In the genomic region with DNA sequence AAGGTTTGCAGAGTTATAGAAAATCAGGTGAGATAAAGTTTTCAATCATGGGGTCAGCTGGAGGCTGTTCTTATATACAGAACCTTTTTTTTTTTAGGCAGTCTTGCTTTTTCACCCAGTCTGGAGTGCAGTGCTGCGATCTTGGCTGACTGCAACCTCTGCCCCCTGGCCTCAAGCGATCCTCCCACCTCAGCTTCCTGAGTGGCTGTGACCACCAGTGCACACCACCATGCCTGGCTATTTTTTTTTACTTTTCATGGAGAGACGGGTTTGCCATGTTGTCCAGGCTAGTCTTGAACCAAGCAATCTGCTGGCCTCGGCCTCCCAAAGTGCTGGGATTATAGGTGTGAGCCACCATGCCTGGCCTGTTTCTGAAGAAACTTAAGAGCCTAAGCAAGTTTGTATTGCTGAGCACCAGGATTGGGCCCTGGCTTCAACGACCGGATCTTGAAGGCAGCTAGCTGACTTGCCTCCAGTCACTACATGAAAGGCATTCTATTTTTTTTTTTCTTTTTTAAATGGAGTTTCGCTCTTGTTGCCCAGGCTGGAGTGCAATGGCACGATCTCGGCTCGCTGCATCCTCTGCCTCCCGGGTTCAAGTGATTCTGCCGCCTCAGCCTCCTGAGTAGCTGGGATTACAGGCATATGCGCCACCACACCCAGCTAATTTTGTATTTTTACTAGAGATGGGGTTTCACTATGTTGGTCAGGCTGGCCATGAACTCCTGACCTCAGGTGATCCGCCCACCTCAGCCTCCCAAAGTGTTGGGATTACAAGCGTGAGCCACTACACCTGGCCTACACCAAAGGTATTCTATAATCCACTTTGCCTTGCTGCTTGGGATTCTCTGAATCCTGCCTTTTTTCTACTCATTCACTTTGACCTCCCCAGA, we compare ENCODE assay signal across 8 cellular contexts. TPM values are rescaled to one million over a fixed set of nuclear protein-coding genes. Genes with fewer than 3 reads are reported as not detected.
DNase-seq lines count a peak whose midpoint lies in the region; ATAC-seq and TF ChIP-seq lines count a peak whose summit lies in the region.

No MANE protein-coding gene starts in this region.

- no peak overlapping the region for H3K4me3 ChIP-seq in smooth muscle cell

- H4K20me1 ChIP-seq in smooth muscle cell (ENCODE audit: low read depth) = peaks cover 62% of the 10 kb centered on the region

- no peak overlapping the region for H3K4me2 ChIP-seq in smooth muscle cell

- no peaks in the 10 kb centered on the region for H3K27me3 ChIP-seq in smooth muscle cell (ENCODE audit: low read depth)

- H3K27ac Mint-ChIP-seq in activated CD4-positive, alpha-beta T cell treated with anti-CD3 and anti-CD28 coated beads, Interleukin-2, amount 10 ng/mL, durations not matched to agents 24 days and 14 days = peak overlapping the region; percentile 70

- H3K9me3 ChIP-seq in smooth muscle cell (replicated peaks; ENCODE audit: low read depth) = no peaks in the 10 kb centered on the region

- H3K27ac ChIP-seq in smooth muscle cell (ENCODE audit: low read depth) = peak overlapping the region; percentile 10

- H3K4me1 ChIP-seq in smooth muscle cell (ENCODE audit: low read depth) = peaks cover under 1% of the 10 kb centered on the region

- no peak overlapping the region for H2AFZ ChIP-seq in smooth muscle cell (ENCODE audit: low read depth)

- H3K36me3 Mint-ChIP-seq in activated CD4-positive, alpha-beta T cell treated with anti-CD3 and anti-CD28 coated beads, Interleukin-2, amount 10 ng/mL, durations not matched to agents 24 days and 14 days (ENCODE audit: low read depth) = peaks cover 56% of the 10 kb centered on the region

- H3K9ac ChIP-seq in smooth muscle cell (ENCODE audit: low read depth) = no peak overlapping the region

- peaks cover 54% of the 10 kb centered on the region for H3K4me1 Mint-ChIP-seq in activated CD4-positive, alpha-beta T cell treated with anti-CD3 and anti-CD28 coated beads, Interleukin-2, amount 10 ng/mL, durations not matched to agents 24 days and 14 days

- TF ChIP-seq CTCF in smooth muscle cell (IDR thresholded peaks at IDR 0.05; ENCODE audit: borderline replicate concordance, insufficient read depth, poor library complexity, severe bottlenecking) = no peak

- intact Hi-C loops in activated CD4-positive, alpha-beta T cell treated with anti-CD3 and anti-CD28 coated beads, Interleukin-2, amount 10 ng/mL, durations not matched to agents 24 days and 14 days (cut with micrococcal nuclease) = no loop called here

- ATAC-seq in HG02798 (IDR thresholded peaks at IDR 0.05; ENCODE audit: poor library complexity, unreplicated experiment) = peak; percentile 35

- DNase-seq in activated CD4-positive, alpha-beta T cell treated with anti-CD3 and anti-CD28 coated beads, Interleukin-2, amount 10 ng/mL, durations not matched to agents 24 days and 14 days = no peak
- DNase-seq in activated CD4-positive, alpha-beta T cell treated with anti-CD3 and anti-CD28 coated beads for 1 hour = no peak
- DNase-seq in SW480 (ENCODE audit: low spot score) (peak; percentile 11), smooth muscle cell (lab: John Stamatoyannopoulos, UW; ENCODE audit: unreplicated experiment) (no peak), HT-29 (ENCODE audit: low spot score) (no peak), mesenteric fat pad (ENCODE audit: low spot score) (no peak), NCI-H345 (lab: John Stamatoyannopoulos, UW) (no peak)

- H3K9me3 Mint-ChIP-seq in activated CD4-positive, alpha-beta T cell treated with anti-CD3 and anti-CD28 coated beads, Interleukin-2, amount 10 ng/mL, durations not matched to agents 24 days and 14 days = no peaks in the 10 kb centered on the region

- peak overlapping the region; percentile 14 for H3K4me3 Mint-ChIP-seq in activated CD4-positive, alpha-beta T cell treated with anti-CD3 and anti-CD28 coated beads, Interleukin-2, amount 10 ng/mL, durations not matched to agents 24 days and 14 days

- H3K27me3 Mint-ChIP-seq in activated CD4-positive, alpha-beta T cell treated with anti-CD3 and anti-CD28 coated beads, Interleukin-2, amount 10 ng/mL, durations not matched to agents 24 days and 14 days = no peaks in the 10 kb centered on the region

- H3F3A ChIP-seq in smooth muscle cell (ENCODE audit: low read depth) = peaks cover 58% of the 10 kb centered on the region

- H3K36me3 ChIP-seq in smooth muscle cell (ENCODE audit: low read depth) = peaks cover 26% of the 10 kb centered on the region

- H3K79me2 ChIP-seq in smooth muscle cell (ENCODE audit: low read depth) = peaks cover 28% of the 10 kb centered on the region

- WGBS in smooth muscle cell (ENCODE audit: low lambda C conversion rate) = 87% methylated on average over 15 of the region's 15 CpGs

RNA-seq across cellular contexts. Expression of gene XBP1, which starts 7.6 kb away (rescaled TPM):
- 133 and 135 TPM in 2 replicates for total RNA-seq in activated CD4-positive, alpha-beta T cell treated with anti-CD3 and anti-CD28 coated beads, Interleukin-2, amount 10 ng/mL, durations not matched to agents 24 days and 14 days
- total RNA-seq in smooth muscle cell (375 and 406 TPM in 2 replicates), mesenteric fat pad (180 TPM)
- polyA plus RNA-seq in smooth muscle cell = 317 and 381 TPM in 2 replicates
- 598 and 686 TPM in 2 replicates for total RNA-seq in HT-29 (2014; rRNA removed; shearing (Covaris generic))

RNA-seq across cellular contexts. Expression of gene CCDC117, which starts 20.2 kb away (rescaled TPM):
- total RNA-seq in activated CD4-positive, alpha-beta T cell treated with anti-CD3 and anti-CD28 coated beads, Interleukin-2, amount 10 ng/mL, durations not matched to agents 24 days and 14 days = 41.2 and 47.7 TPM in 2 replicates
- total RNA-seq in smooth muscle cell (30.8 and 32.0 TPM in 2 replicates), mesenteric fat pad (23.1 TPM)
- polyA plus RNA-seq in smooth muscle cell = 17.3 and 18.1 TPM in 2 replicates
- total RNA-seq in HT-29 (2014; rRNA removed; shearing (Covaris generic)) = 7.2 and 8.2 TPM in 2 replicates

RNA-seq across cellular contexts. Expression of gene HSCB, which starts 50.9 kb away (rescaled TPM):
- total RNA-seq in activated CD4-positive, alpha-beta T cell treated with anti-CD3 and anti-CD28 coated beads, Interleukin-2, amount 10 ng/mL, durations not matched to agents 24 days and 14 days = 12.8 and 14.1 TPM in 2 replicates
- 9.3 and 15.9 TPM in 2 replicates for total RNA-seq in smooth muscle cell
- polyA plus RNA-seq in smooth muscle cell = 22.5 and 23.4 TPM in 2 replicates
- 24.6 and 26.2 TPM in 2 replicates for total RNA-seq in HT-29 (2014; rRNA removed; shearing (Covaris generic))
- 11.9 TPM for total RNA-seq in mesenteric fat pad

RNA-seq across cellular contexts. Expression of gene CHEK2, which starts 51.1 kb away (rescaled TPM):
- 29.8 and 32.7 TPM in 2 replicates for total RNA-seq in activated CD4-positive, alpha-beta T cell treated with anti-CD3 and anti-CD28 coated beads, Interleukin-2, amount 10 ng/mL, durations not matched to agents 24 days and 14 days
- total RNA-seq in smooth muscle cell = 11.5 and 18.7 TPM in 2 replicates
- polyA plus RNA-seq in smooth muscle cell = 12.7 and 15.9 TPM in 2 replicates
- total RNA-seq in HT-29 (2014; rRNA removed; shearing (Covaris generic)) = 21.3 and 22.1 TPM in 2 replicates
- total RNA-seq in mesenteric fat pad = 5.3 TPM
